ENCODE assay signal across 18 cellular contexts in genomic region chr20:45111285-45111684, GRCh38. TPM values are rescaled to one million over a fixed set of nuclear protein-coding genes. Genes with fewer than 3 reads are reported as not detected.
A peak's percentile ranks its signal among the peaks of the same experiment; 100 is the strongest.
DNase-seq lines count a peak whose midpoint lies in the region; ATAC-seq and TF ChIP-seq lines count a peak whose summit lies in the region.
"Had no signal": no experiment of that assay in that cellular context is flagged by ENCODE, and none has a peak within 500 bp of the region (broad histone marks: within the 10 kb centered on the region; RNA-seq: fewer than 3 reads in every experiment).

No MANE protein-coding gene starts in this region.

- DNase-seq in NCI-H446 treated with DMSO at 0.1 percent for 48 hours (lab: John Stamatoyannopoulos, UW) (peak; percentile 42), retina (peak; percentile 72), NCI-H510A (lab: John Stamatoyannopoulos, UW) (no peak), upper lobe of left lung (no peak), esophagus muscularis mucosa (ENCODE audit: extremely low spot score) (no peak)
- DNase-seq: 8988T; CD4-positive, alpha-beta T cell; DMS79 treated with DMSO at 0.1 percent for 48 hours; GF-D8 had no signal

- H3K4me3 ChIP-seq in HEK293 (ENCODE audit: low read depth, low read length), result no peak overlapping the region
- no peak overlapping the region for H3K4me3 ChIP-seq in upper lobe of left lung
- H3K4me3 ChIP-seq in esophagus muscularis mucosa, result no peak overlapping the region
- H3K4me3 ChIP-seq: BLaER1 treated with 17β-estradiol and CSF1 and Interleukin-3, amounts not matched to agents 10 nM and 100 nM had no signal

- no peaks in the 10 kb centered on the region for H3K36me3 ChIP-seq in HEK293 (ENCODE audit: control insufficient read depth in 2 of 2, insufficient read depth in 1 of 2, low read length in 2 of 2)
- H3K36me3 ChIP-seq in upper lobe of left lung, result no peaks in the 10 kb centered on the region
- no peaks in the 10 kb centered on the region for H3K36me3 ChIP-seq in esophagus muscularis mucosa
- H3K36me3 ChIP-seq: BLaER1 treated with 17β-estradiol and CSF1 and Interleukin-3, amounts not matched to agents 10 nM and 100 nM had no signal

- intact Hi-C loops in esophagus muscularis mucosa (cut with DNase I), result no loop called here

- H3K4me1 ChIP-seq in HEK293 (ENCODE audit: control insufficient read depth, insufficient read depth, low read length) (no peaks in the 10 kb centered on the region), upper lobe of left lung (peaks cover 0 to 6% (median 0%) of the 10 kb centered on the region in 4 donors), esophagus muscularis mucosa (no peaks in the 10 kb centered on the region)
- H3K4me1 ChIP-seq: Caco-2 had no signal

- CTCF ChIA-PET in HEK293 (lab: Yijun Ruan, JAX), result interaction anchor here (0.6 to 6.3 kb wide), 19 partner anchors 9 to 202 kb away, joined by 3 to 44 read pairs (median 6); partner anchors contain the start of gene WFDC12

- POLR2A ChIA-PET in HEK293 (lab: Yijun Ruan, JAX), result no interaction called here

- no peak overlapping the region for H3K27ac ChIP-seq in HEK293 (ENCODE audit: extremely low read depth, low read depth, low read length)
- H3K27ac ChIP-seq in upper lobe of left lung, result no peak overlapping the region
- H3K27ac ChIP-seq in esophagus muscularis mucosa (replicated peaks in 1 of 4), result no peak overlapping the region
- H3K27ac ChIP-seq: BLaER1 treated with 17β-estradiol and CSF1 and Interleukin-3, amounts not matched to agents 10 nM and 100 nM; C4-2B had no signal

- no peak for TF ChIP-seq CTCF in HEK293 (tag by site-specific recombination; IDR thresholded peaks at IDR 0.05)
- no peak for TF ChIP-seq CTCF in upper lobe of left lung (IDR thresholded peaks at IDR 0.05)
- TF ChIP-seq CTCF in esophagus muscularis mucosa (IDR thresholded peaks at IDR 0.05), result no peak

- TF ChIP-seq EP300 in upper lobe of left lung (IDR thresholded peaks at IDR 0.05), result no peak
- TF ChIP-seq EP300 in esophagus muscularis mucosa (IDR thresholded peaks at IDR 0.05), result no peak

- no peak for TF ChIP-seq POLR2A in upper lobe of left lung (IDR thresholded peaks at IDR 0.05)
- TF ChIP-seq POLR2A in esophagus muscularis mucosa (IDR thresholded peaks at IDR 0.05; ENCODE audit: low read depth), result no peak

- 72 to 84% methylated on average over 11 of the region's 11 CpGs for WGBS in upper lobe of left lung, 2 donors
- WGBS in esophagus muscularis mucosa, result 84% methylated on average over 11 of the region's 11 CpGs

- ATAC-seq in GM21367 (IDR thresholded peaks at IDR 0.05; ENCODE audit: unreplicated experiment) (no peak), upper lobe of left lung (ENCODE audit: low FRiP score in 2 of 2) (no peak)
- ATAC-seq: CD8-positive, alpha-beta T cell had no signal

- H3K9me3 ChIP-seq in HEK293 (ENCODE audit: control insufficient read depth, insufficient read depth, low read depth, low read length), result no peaks in the 10 kb centered on the region
- H3K9me3 ChIP-seq in upper lobe of left lung, result no peaks in the 10 kb centered on the region
- H3K9me3 ChIP-seq in esophagus muscularis mucosa, result no peaks in the 10 kb centered on the region
- H3K9me3 ChIP-seq: BLaER1 treated with 17β-estradiol and CSF1 and Interleukin-3, amounts not matched to agents 10 nM and 100 nM; Caco-2 had no signal

- H3K27me3 ChIP-seq in upper lobe of left lung, result peaks cover 0 to 3% (median 0%) of the 10 kb centered on the region in 4 donors
- H3K27me3 ChIP-seq in esophagus muscularis mucosa, result peaks cover 0 to 59% (median 0%) of the 10 kb centered on the region in 4 donors
- H3K27me3 ChIP-seq: BLaER1 treated with 17β-estradiol and CSF1 and Interleukin-3, amounts not matched to agents 10 nM and 100 nM had no signal

TF ChIP-seq in HEK293, 187 proteins besides CTCF, POLR2A, EP300 and RAD21 (continues in another document):
- no peak for TF ChIP-seq ZNF169 (tag by site-specific recombination; IDR thresholded peaks at IDR 0.05)
- no peak for TF ChIP-seq ZBTB26 (tag by site-specific recombination; optimal IDR thresholded peaks at IDR 0.05)
- no peak for TF ChIP-seq ZBTB44 (tag by site-specific recombination; IDR thresholded peaks at IDR 0.05)
- no peak for TF ChIP-seq ZNF677 (tag by site-specific recombination; IDR thresholded peaks at IDR 0.05)
- TF ChIP-seq ZBTB10 (tag by site-specific recombination; IDR thresholded peaks at IDR 0.05), result no peak
- no peak for TF ChIP-seq ZFP69B (tag by site-specific recombination; IDR thresholded peaks at IDR 0.05)
- no peak for TF ChIP-seq ZNF658 (tag by site-specific recombination; IDR thresholded peaks at IDR 0.05)
- no peak for TF ChIP-seq ZNF626 (tag by site-specific recombination; IDR thresholded peaks at IDR 0.05)
- TF ChIP-seq ZNF560 (tag by site-specific recombination; IDR thresholded peaks at IDR 0.05; ENCODE audit: borderline replicate concordance), result no peak
- no peak for TF ChIP-seq ZNF571 (tag by site-specific recombination; IDR thresholded peaks at IDR 0.05)
- TF ChIP-seq ZNF623 (tag by site-specific recombination; IDR thresholded peaks at IDR 0.05), result no peak
- peak; percentile 56 for TF ChIP-seq ZIC2 (tag by site-specific recombination; IDR thresholded peaks at IDR 0.05)
- TF ChIP-seq SETDB1 (IDR thresholded peaks at IDR 0.05; ENCODE audit: insufficient read length, low read length), result no peak

RNA-seq across cellular contexts. Expression of gene WFDC5, which starts 3.7 kb away (rescaled TPM):
- 1 to 10 TPM in 1 of 6 donors, under 1 TPM in 1, not detected in 4; 0.57 to 2.0 TPM for total RNA-seq in upper lobe of left lung
- total RNA-seq in esophagus muscularis mucosa, result not detected
- total RNA-seq: A673; B cell; Caco-2; Calu3; CD4-positive, alpha-beta T cell; CD8-positive, alpha-beta T cell had no signal

RNA-seq across cellular contexts. Expression of gene KCNS1, which starts 10.4 kb away (rescaled TPM):
- 1 to 10 TPM in 5 of 6 donors, under 1 TPM in 1; 0.69 to 4.7 (median 2.6) TPM for total RNA-seq in upper lobe of left lung
- under 1 TPM in 1 of 4 donors, not detected in 3; 0.17 TPM for total RNA-seq in esophagus muscularis mucosa
- total RNA-seq: A673; B cell; CD4-positive, alpha-beta T cell; CD8-positive, alpha-beta T cell had no signal

RNA-seq across cellular contexts. Expression of gene WFDC12, which starts 13.0 kb away (rescaled TPM):
- total RNA-seq in upper lobe of left lung, result 1 to 10 TPM in 4 of 6 donors, under 1 TPM in 1, not detected in 1; 0.67 to 7.1 (median 5.0) TPM
- not detected for total RNA-seq in esophagus muscularis mucosa
- total RNA-seq: A673; B cell; Caco-2; Calu3; CD4-positive, alpha-beta T cell; CD8-positive, alpha-beta T cell had no signal

Comparison
In these comparisons a context has a peak if more than half of its experiments do, and no peak if none do; other contexts are left out.
1. DNase-seq: peak in NCI-H446 treated with DMSO at 0.1 percent for 48 hours (single experiment) and retina (single experiment); none in NCI-H510A (single experiment), upper lobe of left lung (0 of 2) and esophagus muscularis mucosa (single experiment).